Comparison of ENCODE assay signal across 6 cellular contexts in the genomic region with DNA sequence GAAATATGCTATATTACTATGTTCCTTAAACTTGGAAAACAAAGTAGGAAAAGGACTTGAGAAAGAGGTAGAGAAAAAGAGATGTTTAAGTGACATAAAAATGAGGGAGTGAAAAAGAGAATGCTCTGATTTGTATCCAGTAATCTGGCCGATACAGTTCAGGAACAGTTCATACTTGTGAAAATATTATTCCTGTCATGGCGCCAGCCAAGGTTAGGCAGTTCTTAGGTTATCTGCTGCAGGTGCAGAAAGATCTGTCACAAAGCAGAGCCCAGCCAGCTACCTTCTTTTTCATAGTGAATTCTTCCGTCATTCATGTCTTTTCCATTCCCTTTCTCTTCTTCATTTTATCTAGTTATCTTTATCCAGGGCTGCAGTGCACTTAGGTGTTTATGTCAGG.
"Had no signal": no experiment of that assay in that cellular context is flagged by ENCODE, and none has a peak within 500 bp of the region (broad histone marks: within the 10 kb centered on the region; RNA-seq: fewer than 3 reads in every experiment).

No MANE protein-coding gene starts in this region.

- ATAC-seq: HCT116 had no signal

- DNase-seq: GM23248, GOT3, H7, HFFc6, IMR-90 had no signal

- H3K27ac Mint-ChIP-seq: HFFc6 had no signal

- H3K9me3 Mint-ChIP-seq: HFFc6 had no signal

- H3K4me3 Mint-ChIP-seq: HFFc6 had no signal
